In the genomic region with DNA sequence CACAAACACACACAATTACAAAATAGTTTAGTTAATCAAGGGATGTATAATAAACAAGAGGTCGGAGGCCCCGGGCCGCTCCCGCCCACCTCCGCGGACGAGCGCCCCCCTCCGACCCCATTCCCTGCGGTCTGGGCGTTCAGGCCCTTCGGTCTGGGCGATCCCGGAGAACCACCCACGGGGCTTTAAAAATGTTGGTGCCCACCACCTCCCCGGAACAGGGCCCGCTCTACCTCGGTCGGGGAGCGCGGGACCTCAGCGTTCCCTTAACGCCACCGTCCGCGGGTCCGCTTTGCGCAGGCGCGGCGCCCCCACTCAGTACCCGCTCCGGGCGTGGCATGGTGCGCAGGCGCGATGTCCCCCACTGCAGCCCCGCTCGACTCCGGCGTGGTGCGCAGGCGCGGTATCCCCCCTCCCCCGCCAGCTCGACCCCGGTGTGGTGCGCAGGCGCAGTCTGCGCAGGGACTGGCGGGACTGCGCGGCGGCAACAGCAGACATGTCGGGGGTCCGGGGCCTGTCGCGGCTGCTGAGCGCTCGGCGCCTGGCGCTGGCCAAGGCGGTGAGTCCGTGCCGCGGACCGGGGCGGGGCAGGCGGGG, we compare ENCODE assay signal across 8 cellular contexts. TPM values are rescaled to one million over a fixed set of nuclear protein-coding genes. Genes with fewer than 3 reads are reported as not detected.
DNase-seq lines count a peak whose midpoint lies in the region; ATAC-seq and TF ChIP-seq lines count a peak whose summit lies in the region.

A gene with protein sequence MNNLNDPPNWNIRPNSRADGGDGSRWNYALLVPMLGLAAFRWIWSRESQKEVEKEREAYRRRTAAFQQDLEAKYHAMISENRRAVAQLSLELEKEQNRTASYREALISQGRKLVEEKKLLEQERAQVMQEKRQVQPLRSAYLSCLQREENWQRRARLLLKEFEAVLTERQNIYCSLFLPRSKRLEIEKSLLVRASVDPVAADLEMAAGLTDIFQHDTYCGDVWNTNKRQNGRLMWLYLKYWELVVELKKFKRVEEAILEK (minus strand): TSS at position 294 of the 597 bp plus-strand sequence. CDS start 1,304 bp downstream, outside the sequence.
A gene (plus strand): TSS at position 461 of the 597 bp plus-strand sequence. CDS start 36 bp downstream, at position 497.

- H3K27me3 Mint-ChIP-seq in CD4-positive, alpha-beta T cell: no peaks in the 10 kb centered on the region

- TF ChIP-seq CTCF in CD4-positive, alpha-beta T cell (IDR thresholded peaks at IDR 0.05): peak; percentile 30
- TF ChIP-seq CTCF in liver (IDR thresholded peaks at IDR 0.05; ENCODE audit: low read depth, low read length, missing input control): no peak

- no peaks in the 10 kb centered on the region for H3K9me3 ChIP-seq in CD4-positive, alpha-beta T cell (ENCODE audit: control insufficient read depth, low read length)
- no peaks in the 10 kb centered on the region for H3K9me3 ChIP-seq in liver (ENCODE audit: control insufficient read depth in 4 of 4, low read length in 3 of 4)

- DNase-seq in CD4-positive, alpha-beta T cell: peak; percentile 95 to 100 (median 98)
- DNase-seq in NCI-H748 (lab: John Stamatoyannopoulos, UW; ENCODE audit: unreplicated experiment) (peak; percentile 99), dermis blood vessel endothelial cell (peak; percentile 96)
- DNase-seq in activated CD4-positive, alpha-beta T cell treated with anti-CD3 and anti-CD28 coated beads, Interleukin-2, amount 50 U/mL, for 24 hours (ENCODE audit: low read depth in 1 of 2, low spot score in 1 of 2): peak; percentile 94 to 97
- peak; percentile 94 to 97 for DNase-seq in stimulated activated CD4-positive, alpha-beta T cell treated with anti-CD3 and anti-CD28 coated beads, Interleukin-2, amount 100 ng/mL, for 48 hours

- intact Hi-C loops in CD4-positive, alpha-beta T cell (cut with DNase I, micrococcal nuclease): loop anchor here in 1 of 2 experiments (1.0 to 10.0 kb wide), 3 partner anchors 30 to 227 kb away; a partner anchor contains a TSS

- peaks cover 0 to 3% (median 2%) of the 10 kb centered on the region in 4 donors for H3K36me3 ChIP-seq in liver (ENCODE audit: control insufficient read depth in 4 of 4, insufficient read depth in 3 of 4, low read depth in 1 of 4, low read length in 3 of 4)

- peaks cover 68% of the 10 kb centered on the region for H3K4me1 Mint-ChIP-seq in CD4-positive, alpha-beta T cell (ENCODE audit: low read depth)

- H3K27ac Mint-ChIP-seq in CD4-positive, alpha-beta T cell: peak within 1 kb of the TSS; percentile 96

- H3K36me3 Mint-ChIP-seq in CD4-positive, alpha-beta T cell (ENCODE audit: low read depth): peaks cover 59% of the 10 kb centered on the region

- peak within 1 kb of the TSS; percentile 88 to 97 for H3K9ac ChIP-seq in liver (ENCODE audit: low read depth in 1 of 2, low read length in 2 of 2)

- H3K27ac ChIP-seq in CD4-positive, alpha-beta T cell (ENCODE audit: low read depth, low read length): peak within 1 kb of the TSS; percentile 57
- H3K27ac ChIP-seq in liver (ENCODE audit: low read depth in 1 of 2, low read length in 2 of 2): peak within 1 kb of the TSS; percentile 86 to 95

- under 1% methylated on average over 69 of the region's 69 CpGs for WGBS in liver

- POLR2A ChIA-PET in CD4-positive, alpha-beta T cell (lab: Charles Lee): interaction anchor here (0.6 to 3.7 kb wide), 8 partner anchors 9 to 246 kb away, joined by 3 to 49 read pairs (median 4); a partner anchor contains a TSS

- H3K4me3 ChIP-seq in liver (ENCODE audit: low read depth in 1 of 3, low read length in 3 of 3): peak within 1 kb of the TSS; percentile 87 to 99 (median 92)

- ATAC-seq in CD4-positive, alpha-beta T cell (ENCODE audit: poor library complexity): peak; percentile 81
- peak; percentile 81 for ATAC-seq in GM19397 (IDR thresholded peaks at IDR 0.05; ENCODE audit: unreplicated experiment)
- ATAC-seq in HG03565 (IDR thresholded peaks at IDR 0.05; ENCODE audit: unreplicated experiment): peak; percentile 56

- H3K9me3 Mint-ChIP-seq in CD4-positive, alpha-beta T cell: no peaks in the 10 kb centered on the region

- H3K27me3 ChIP-seq in CD4-positive, alpha-beta T cell (ENCODE audit: control insufficient read depth, insufficient read depth, low read length): no peaks in the 10 kb centered on the region
- no peaks in the 10 kb centered on the region for H3K27me3 ChIP-seq in liver (ENCODE audit: control insufficient read depth in 4 of 4, insufficient read depth in 4 of 4, low read length in 3 of 4)

- H3K4me1 ChIP-seq in liver (ENCODE audit: control insufficient read depth in 4 of 4, insufficient read depth in 4 of 4, low read length in 3 of 4): peaks cover 1 to 28% (median 14%) of the 10 kb centered on the region in 4 donors

- CTCF ChIA-PET in CD4-positive, alpha-beta T cell (lab: Charles Lee): interaction anchor here (0.8 to 3.1 kb wide), 3 partner anchors 14 to 53 kb away, joined by 3 to 19 read pairs (median 6); a partner anchor contains a TSS

- H3K4me3 Mint-ChIP-seq in CD4-positive, alpha-beta T cell: peak within 1 kb of the TSS; percentile 99

- TF ChIP-seq RAD21 in liver (IDR thresholded peaks at IDR 0.05): no peak

TF ChIP-seq in liver, 16 proteins besides CTCF, POLR2A, EP300 and RAD21:
- TF ChIP-seq RXRA (IDR thresholded peaks at IDR 0.05): no peak
- no peak for TF ChIP-seq TAF1 (conservative IDR thresholded peaks at IDR 0.05)
- TF ChIP-seq JUND (IDR thresholded peaks at IDR 0.05): no peak
- TF ChIP-seq GABPA (IDR thresholded peaks at IDR 0.05 in 1 of 2, conservative IDR thresholded peaks at IDR 0.05 in 1 of 2): peak in 1 of 2 donors; percentile 14
- TF ChIP-seq, protein P1, sequence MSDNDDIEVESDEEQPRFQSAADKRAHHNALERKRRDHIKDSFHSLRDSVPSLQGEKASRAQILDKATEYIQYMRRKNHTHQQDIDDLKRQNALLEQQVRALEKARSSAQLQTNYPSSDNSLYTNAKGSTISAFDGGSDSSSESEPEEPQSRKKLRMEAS (IDR thresholded peaks at IDR 0.05): no peak
- no peak for TF ChIP-seq NR2F2 (IDR thresholded peaks at IDR 0.05)
- no peak for TF ChIP-seq FOXA1 (IDR thresholded peaks at IDR 0.05)
- TF ChIP-seq, protein P2, sequence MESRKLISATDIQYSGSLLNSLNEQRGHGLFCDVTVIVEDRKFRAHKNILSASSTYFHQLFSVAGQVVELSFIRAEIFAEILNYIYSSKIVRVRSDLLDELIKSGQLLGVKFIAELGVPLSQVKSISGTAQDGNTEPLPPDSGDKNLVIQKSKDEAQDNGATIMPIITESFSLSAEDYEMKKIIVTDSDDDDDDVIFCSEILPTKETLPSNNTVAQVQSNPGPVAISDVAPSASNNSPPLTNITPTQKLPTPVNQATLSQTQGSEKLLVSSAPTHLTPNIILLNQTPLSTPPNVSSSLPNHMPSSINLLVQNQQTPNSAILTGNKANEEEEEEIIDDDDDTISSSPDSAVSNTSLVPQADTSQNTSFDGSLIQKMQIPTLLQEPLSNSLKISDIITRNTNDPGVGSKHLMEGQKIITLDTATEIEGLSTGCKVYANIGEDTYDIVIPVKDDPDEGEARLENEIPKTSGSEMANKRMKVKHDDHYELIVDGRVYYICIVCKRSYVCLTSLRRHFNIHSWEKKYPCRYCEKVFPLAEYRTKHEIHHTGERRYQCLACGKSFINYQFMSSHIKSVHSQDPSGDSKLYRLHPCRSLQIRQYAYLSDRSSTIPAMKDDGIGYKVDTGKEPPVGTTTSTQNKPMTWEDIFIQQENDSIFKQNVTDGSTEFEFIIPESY (IDR thresholded peaks at IDR 0.05): no peak
- TF ChIP-seq HNF4A (conservative IDR thresholded peaks at IDR 0.05): no peak
- no peak for TF ChIP-seq FOXA2 (IDR thresholded peaks at IDR 0.05)
- TF ChIP-seq YY1 (IDR thresholded peaks at IDR 0.05): peak; percentile 19
- TF ChIP-seq HNF4G (IDR thresholded peaks at IDR 0.05): no peak
- TF ChIP-seq, protein P3, sequence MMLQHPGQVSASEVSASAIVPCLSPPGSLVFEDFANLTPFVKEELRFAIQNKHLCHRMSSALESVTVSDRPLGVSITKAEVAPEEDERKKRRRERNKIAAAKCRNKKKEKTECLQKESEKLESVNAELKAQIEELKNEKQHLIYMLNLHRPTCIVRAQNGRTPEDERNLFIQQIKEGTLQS (IDR thresholded peaks at IDR 0.05): no peak
- TF ChIP-seq EGR1 (IDR thresholded peaks at IDR 0.05; ENCODE audit: low read depth in 2 of 2): peak in 1 of 2 donors; percentile 22
- TF ChIP-seq SP1 (IDR thresholded peaks at IDR 0.05): no peak
- TF ChIP-seq, protein P4, sequence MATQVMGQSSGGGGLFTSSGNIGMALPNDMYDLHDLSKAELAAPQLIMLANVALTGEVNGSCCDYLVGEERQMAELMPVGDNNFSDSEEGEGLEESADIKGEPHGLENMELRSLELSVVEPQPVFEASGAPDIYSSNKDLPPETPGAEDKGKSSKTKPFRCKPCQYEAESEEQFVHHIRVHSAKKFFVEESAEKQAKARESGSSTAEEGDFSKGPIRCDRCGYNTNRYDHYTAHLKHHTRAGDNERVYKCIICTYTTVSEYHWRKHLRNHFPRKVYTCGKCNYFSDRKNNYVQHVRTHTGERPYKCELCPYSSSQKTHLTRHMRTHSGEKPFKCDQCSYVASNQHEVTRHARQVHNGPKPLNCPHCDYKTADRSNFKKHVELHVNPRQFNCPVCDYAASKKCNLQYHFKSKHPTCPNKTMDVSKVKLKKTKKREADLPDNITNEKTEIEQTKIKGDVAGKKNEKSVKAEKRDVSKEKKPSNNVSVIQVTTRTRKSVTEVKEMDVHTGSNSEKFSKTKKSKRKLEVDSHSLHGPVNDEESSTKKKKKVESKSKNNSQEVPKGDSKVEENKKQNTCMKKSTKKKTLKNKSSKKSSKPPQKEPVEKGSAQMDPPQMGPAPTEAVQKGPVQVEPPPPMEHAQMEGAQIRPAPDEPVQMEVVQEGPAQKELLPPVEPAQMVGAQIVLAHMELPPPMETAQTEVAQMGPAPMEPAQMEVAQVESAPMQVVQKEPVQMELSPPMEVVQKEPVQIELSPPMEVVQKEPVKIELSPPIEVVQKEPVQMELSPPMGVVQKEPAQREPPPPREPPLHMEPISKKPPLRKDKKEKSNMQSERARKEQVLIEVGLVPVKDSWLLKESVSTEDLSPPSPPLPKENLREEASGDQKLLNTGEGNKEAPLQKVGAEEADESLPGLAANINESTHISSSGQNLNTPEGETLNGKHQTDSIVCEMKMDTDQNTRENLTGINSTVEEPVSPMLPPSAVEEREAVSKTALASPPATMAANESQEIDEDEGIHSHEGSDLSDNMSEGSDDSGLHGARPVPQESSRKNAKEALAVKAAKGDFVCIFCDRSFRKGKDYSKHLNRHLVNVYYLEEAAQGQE (IDR thresholded peaks at IDR 0.05): no peak
TF ChIP-seq in liver: peak in this region for 3.

RNA-seq across cellular contexts. Expression of the first gene that starts in this region (rescaled TPM):
- 1 to 10 TPM; 1.9 to 2.8 TPM for total RNA-seq in CD4-positive, alpha-beta T cell
- total RNA-seq in dermis blood vessel endothelial cell (5.6 and 6.7 TPM in 2 replicates), liver (1 to 10 TPM; 1.9 to 2.3 TPM)
- polyA plus RNA-seq in liver: 1 to 10 TPM; 1.1 to 2.6 TPM

RNA-seq across cellular contexts. Expression of the second gene that starts in this region (rescaled TPM):
- 100 to 1,000 TPM; 244 to 245 TPM for total RNA-seq in CD4-positive, alpha-beta T cell
- total RNA-seq in dermis blood vessel endothelial cell: 123 and 196 TPM in 2 replicates
- total RNA-seq in liver: 100 to 1,000 TPM in 1 of 2 donors, 10 to 100 TPM in 1; 79.2 to 172 TPM
- 100 to 1,000 TPM; 147 to 215 TPM for polyA plus RNA-seq in liver

Comparison
In these comparisons a context has a peak if more than half of its experiments do, and no peak if none do; other contexts are left out.
1. Peak in every context shown above with its lines: DNase-seq, ATAC-seq, H3K4me3 ChIP-seq and H3K27ac ChIP-seq.